In genomic region chr1:191065346-191065745, GRCh38 we compare ENCODE assay signal across 34 cellular contexts.
"Had no signal": no experiment of that assay in that cellular context is flagged by ENCODE, and none has a peak within 500 bp of the region (broad histone marks: within the 10 kb centered on the region; RNA-seq: fewer than 3 reads in every experiment).

No MANE protein-coding gene starts in this region.

- H3K9me3 ChIP-seq: adrenal gland, body of pancreas, breast epithelium had no signal

- H3K4me1 ChIP-seq: adrenal gland, body of pancreas, breast epithelium had no signal

- DNase-seq: activated CD4-positive, alpha-beta memory T cell treated with anti-CD3 and anti-CD28 coated beads for 36 hours; activated CD4-positive, alpha-beta T cell treated with anti-CD3 and anti-CD28 coated beads for 1 hour; activated CD4-positive, alpha-beta T cell treated with anti-CD3 and anti-CD28 coated beads for 36 hours; activated CD4-positive, alpha-beta T cell treated with anti-CD3 and anti-CD28 coated beads for 48 hours; activated CD4-positive, alpha-beta T cell treated with anti-CD3 and anti-CD28 coated beads, Interleukin-2, amount 50 U/mL, for 1 hour; activated CD4-positive, alpha-beta T cell treated with anti-CD3 and anti-CD28 coated beads, Interleukin-2, amount 50 U/mL, for 4 hours; activated CD4-positive, CD25-positive, alpha-beta regulatory T cell; activated CD8-positive, alpha-beta memory T cell treated with anti-CD3 and anti-CD28 coated beads, Interleukin-2, amount 50 U/mL, for 4 hours; activated CD8-positive, alpha-beta T cell treated with anti-CD3 and anti-CD28 coated beads for 36 hours; activated effector memory CD4-positive, alpha-beta T cell treated with anti-CD3 and anti-CD28 coated beads, Interleukin-2, amount 50 U/mL, for 16 hours; activated gamma-delta T cell treated with Interleukin-2 at 50 U/mL for 16 hours; activated naive CD4-positive, alpha-beta T cell; activated naive CD4-positive, alpha-beta T cell treated with anti-CD3 and anti-CD28 coated beads for 36 hours; activated naive CD4-positive, alpha-beta T cell treated with anti-CD3 and anti-CD28 coated beads, Interleukin-2, amount 50 U/mL, for 16 hours; activated naive CD8-positive, alpha-beta T cell treated with anti-CD3 and anti-CD28 coated beads for 36 hours; activated T-cell treated with anti-CD3 and anti-CD28 coated beads for 4 hours; activated T-cell treated with anti-CD3 and anti-CD28 coated beads, Interleukin-2, amount 50 U/mL, for 1 hour; activated T-cell treated with anti-CD3 and anti-CD28 coated beads, Interleukin-2, amount 50 U/mL, for 4 hours; activated T-cell treated with anti-CD3 and anti-CD28 coated beads, Interleukin-2, amount 50 U/mL, for 72 hours; adrenal gland; amniotic stem cell; aorta; body of pancreas; brain microvascular endothelial cell; central memory CD4-positive, alpha-beta T cell; T-helper 1 cell; T-helper 2 cell; T-helper 9 cell; WERI-Rb-1 had no signal

- H3K36me3 ChIP-seq: adrenal gland, brain microvascular endothelial cell, breast epithelium, WERI-Rb-1 had no signal

- ATAC-seq: activated CD4-positive, alpha-beta T cell treated with anti-CD3 and anti-CD28 coated beads for 36 hours; activated CD4-positive, CD25-positive, alpha-beta regulatory T cell treated with anti-CD3 and anti-CD28 coated beads, Interleukin-2, amount 50 U/mL, for 24 hours; activated CD8-positive, alpha-beta T cell treated with anti-CD3 and anti-CD28 coated beads for 36 hours; activated naive CD4-positive, alpha-beta T cell treated with anti-CD3 and anti-CD28 coated beads, Interleukin-2, amount 50 U/mL, for 72 hours; activated T-cell treated with anti-CD3 and anti-CD28 coated beads, Interleukin-2, amount 50 U/mL, for 4 hours; activated T-cell treated with anti-CD3 and anti-CD28 coated beads, Interleukin-2, amount 50 U/mL, for 72 hours; activated T-helper 17 cell treated with anti-CD3 and anti-CD28 coated beads, Interleukin-2, amount 50 U/mL, for 72 hours; body of pancreas; WTC11 had no signal

- H3K27me3 ChIP-seq: adrenal gland, body of pancreas, brain microvascular endothelial cell, breast epithelium had no signal

- H3K27ac ChIP-seq: adrenal gland, body of pancreas, brain microvascular endothelial cell, breast epithelium, WERI-Rb-1 had no signal

- H3K4me3 ChIP-seq: adrenal gland, body of pancreas, breast epithelium had no signal
